ENCODE assay signal across 19 cellular contexts in genomic region chr2:29430382-29431112, GRCh38.
"Had no signal": no experiment of that assay in that cellular context is flagged by ENCODE, and none has a peak within 500 bp of the region (broad histone marks: within the 10 kb centered on the region; RNA-seq: fewer than 3 reads in every experiment).

No MANE protein-coding gene starts in this region.

- H3K9me3 ChIP-seq: breast epithelium, psoas muscle, sigmoid colon had no signal

- DNase-seq: activated CD4-positive, alpha-beta memory T cell treated with anti-CD3 and anti-CD28 coated beads, Interleukin-2, amount 10 ng/mL, durations not matched to agents 7 days and 5 days; activated CD4-positive, alpha-beta T cell treated with anti-CD3 and anti-CD28 coated beads for 36 hours; activated gamma-delta T cell treated with Interleukin-2 at 50 U/mL for 16 hours; activated naive CD8-positive, alpha-beta T cell treated with anti-CD3 and anti-CD28 coated beads, Interleukin-2, amount 10 ng/mL, durations not matched to agents 7 days and 5 days; activated T-cell treated with anti-CD3 and anti-CD28 coated beads, Interleukin-2, amount 50 U/mL, for 48 hours; anterior cingulate cortex; dermis blood vessel endothelial cell; immature natural killer cell; left colon; mesendoderm; nephron progenitor cell; psoas muscle; sigmoid colon; stimulated activated naive CD4-positive, alpha-beta T cell; substantia nigra; T1000; trophoblast cell had no signal

- H3K27me3 ChIP-seq: breast epithelium, sigmoid colon had no signal

- H3K4me1 ChIP-seq: breast epithelium, psoas muscle, sigmoid colon had no signal

- H3K36me3 ChIP-seq: breast epithelium, sigmoid colon had no signal

- H3K27ac ChIP-seq: breast epithelium, psoas muscle, sigmoid colon, VCaP had no signal

- H3K4me3 ChIP-seq: breast epithelium, psoas muscle, sigmoid colon had no signal

- ATAC-seq: activated CD4-positive, alpha-beta T cell treated with anti-CD3 and anti-CD28 coated beads for 36 hours; left colon had no signal
